ENCODE assay signal across 9 cellular contexts in the genomic region with DNA sequence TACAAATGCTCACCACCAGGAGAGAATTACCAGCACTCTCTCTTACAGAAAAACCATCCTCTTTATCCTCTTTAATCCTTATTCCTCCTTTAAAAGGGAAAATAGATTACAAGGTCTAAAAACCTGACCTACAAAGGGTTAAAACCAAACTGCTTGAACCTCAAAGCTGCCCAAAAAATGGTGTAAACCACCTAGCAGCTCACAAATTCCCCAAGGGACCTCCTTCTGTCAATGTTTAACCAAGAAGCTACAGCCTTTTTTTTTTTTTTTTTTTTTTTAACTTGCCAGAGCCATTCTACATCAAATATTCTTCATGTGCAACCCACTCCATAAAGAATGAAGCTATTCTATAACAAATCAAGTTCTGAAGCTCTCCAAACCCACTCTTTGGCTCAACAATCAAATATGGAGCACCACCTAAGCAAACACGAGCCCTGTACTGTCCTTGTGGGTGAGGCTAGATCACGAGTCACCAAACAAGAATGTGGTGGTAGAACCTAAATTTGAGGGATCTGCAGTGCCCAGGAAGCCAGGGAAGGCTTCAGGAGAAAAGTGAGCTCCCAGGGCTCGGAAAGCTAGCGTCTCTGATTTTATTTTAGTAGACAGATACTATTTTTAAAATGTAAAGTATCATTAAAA. TPM values are rescaled to one million over a fixed set of nuclear protein-coding genes. Genes with fewer than 3 reads are reported as not detected.
DNase-seq lines count a peak whose midpoint lies in the region; ATAC-seq, FAIRE-seq and TF ChIP-seq lines count a peak whose summit lies in the region.
"Had no signal": no experiment of that assay in that cellular context is flagged by ENCODE, and none has a peak within 500 bp of the region (broad histone marks: within the 10 kb centered on the region; RNA-seq: fewer than 3 reads in every experiment).

No MANE protein-coding gene starts in this region.

- peaks cover 13% of the 10 kb centered on the region for H3K36me3 Mint-ChIP-seq in stimulated activated memory B cell treated with anti-CD40 and anti-IgM and Interleukin-4, amounts not matched to agents 10 μg/mL and 1 μg/mL and 100 μg/mL, for 72 hours

- H3K27me3 ChIP-seq in HUES64 (ENCODE audit: insufficient read depth, low read length) (no peaks in the 10 kb centered on the region), endothelial cell of umbilical vein (ENCODE audit: control insufficient read depth in 2 of 2, insufficient read depth in 2 of 2, low read length in 2 of 2) (no peaks in the 10 kb centered on the region)
- H3K27me3 ChIP-seq: adrenal gland had no signal

- CTCF ChIA-PET in endothelial cell of umbilical vein (lab: Charles Lee) = interaction anchor here (1.1 to 1.3 kb wide), 2 partner anchors 10 to 14 kb away, joined by 4 to 6 read pairs; no protein-coding TSS in a partner anchor

- peak overlapping the region; percentile 36 for H3K4me3 ChIP-seq in HUES64 (ENCODE audit: low read length)
- no peak overlapping the region for H3K4me3 ChIP-seq in endothelial cell of umbilical vein (replicated peaks in 1 of 3; ENCODE audit: insufficient read depth in 1 of 3, low read depth in 1 of 3, low read length in 3 of 3)

- TF ChIP-seq POLR2A in endothelial cell of umbilical vein (IDR thresholded peaks at IDR 0.05; ENCODE audit: low read depth, low read length) = no peak

- peaks cover 3% of the 10 kb centered on the region; the same call in 1 of the 2 replicates for H3K36me3 ChIP-seq in HUES64 (ENCODE audit: insufficient read depth, low read length)
- H3K36me3 ChIP-seq in endothelial cell of umbilical vein (ENCODE audit: control insufficient read depth in 2 of 2, extremely low read depth in 1 of 2, insufficient read depth in 2 of 2, low read length in 2 of 2) = no peaks in the 10 kb centered on the region
- H3K36me3 ChIP-seq: adrenal gland had no signal

- TF ChIP-seq CTCF in endothelial cell of umbilical vein (IDR thresholded peaks at IDR 0.05; ENCODE audit: extremely low read depth in 1 of 2, insufficient read depth in 1 of 2, low read depth in 1 of 2, low read length in 2 of 2) = no peak

- no peaks in the 10 kb centered on the region for H4K20me1 ChIP-seq in endothelial cell of umbilical vein (replicated peaks; ENCODE audit: control insufficient read depth, extremely low read depth, insufficient read depth, low read length)

- peaks cover 39% of the 10 kb centered on the region for H3K79me2 ChIP-seq in endothelial cell of umbilical vein (ENCODE audit: control insufficient read depth, insufficient read depth, low read length)

- ATAC-seq in GM19438 (IDR thresholded peaks at IDR 0.05; ENCODE audit: low read depth, unreplicated experiment) (peak; percentile 67), GM21515 (IDR thresholded peaks at IDR 0.05; ENCODE audit: unreplicated experiment) (no peak)
- peak; percentile 79 for ATAC-seq in stimulated activated memory B cell treated with anti-CD40 and anti-IgM and Interleukin-4, amounts not matched to agents 10 μg/mL and 1 μg/mL and 100 μg/mL, for 72 hours

- no peaks in the 10 kb centered on the region for H3K27me3 Mint-ChIP-seq in stimulated activated memory B cell treated with anti-CD40 and anti-IgM and Interleukin-4, amounts not matched to agents 10 μg/mL and 1 μg/mL and 100 μg/mL, for 72 hours

- no peaks in the 10 kb centered on the region for H3K9me3 Mint-ChIP-seq in stimulated activated memory B cell treated with anti-CD40 and anti-IgM and Interleukin-4, amounts not matched to agents 10 μg/mL and 1 μg/mL and 100 μg/mL, for 72 hours

- H3K27ac ChIP-seq in HUES64 (ENCODE audit: low read depth, low read length) (peak overlapping the region; percentile 89), endothelial cell of umbilical vein (ENCODE audit: insufficient read depth, low read depth, low read length) (no peak overlapping the region)

- FAIRE-seq in endothelial cell of umbilical vein (lab: Jason Lieb, UNC) = no peak

- H2AFZ ChIP-seq in endothelial cell of umbilical vein (ENCODE audit: low read depth, low read length) = no peak overlapping the region

- H3K9ac ChIP-seq in HUES64 (ENCODE audit: low read depth, low read length) = peak overlapping the region; percentile 56
- no peak overlapping the region for H3K9ac ChIP-seq in endothelial cell of umbilical vein (replicated peaks; ENCODE audit: extremely low read depth, insufficient read depth, low read length)

- no TSS peak for BruUV-seq in endothelial cell of umbilical vein (replicated peaks; lab: Mats Ljungman, UMichigan)

- peak overlapping the region; percentile 83 for H3K4me3 Mint-ChIP-seq in stimulated activated memory B cell treated with anti-CD40 and anti-IgM and Interleukin-4, amounts not matched to agents 10 μg/mL and 1 μg/mL and 100 μg/mL, for 72 hours

- dilution Hi-C loops in endothelial cell of umbilical vein (cut with MboI; ENCODE audit: extremely low pct_ligation_motif_present, low sequenced_read_pairs) = no loop called here

- H3K4me2 ChIP-seq in endothelial cell of umbilical vein (ENCODE audit: insufficient read depth, low read length) = peak overlapping the region; percentile 8

- peaks cover 43% of the 10 kb centered on the region for H3K4me1 ChIP-seq in HUES64 (ENCODE audit: insufficient read depth, low read length)
- H3K4me1 ChIP-seq in endothelial cell of umbilical vein (ENCODE audit: control insufficient read depth, extremely low read depth, insufficient read depth, low read length) = peaks cover 24% of the 10 kb centered on the region

- DNase-seq in endothelial cell of umbilical vein (ENCODE audit: low read depth, low spot score) (no peak), NCI-H774 (lab: John Stamatoyannopoulos, UW) (no peak), head of caudate nucleus (no peak), NCI-H2107 treated with DMSO at 0.1 percent for 48 hours (lab: John Stamatoyannopoulos, UW; ENCODE audit: unreplicated experiment) (no peak)

- H3K9me3 ChIP-seq in HUES64 (ENCODE audit: insufficient read depth, low read depth, low read length) (peaks cover 3% of the 10 kb centered on the region), endothelial cell of umbilical vein (replicated peaks; ENCODE audit: control insufficient read depth, insufficient read depth, low read length) (peaks cover under 1% of the 10 kb centered on the region)
- H3K9me3 ChIP-seq: adrenal gland had no signal

- POLR2A ChIA-PET in endothelial cell of umbilical vein (lab: Charles Lee) = no interaction called here

- intact Hi-C loops in endothelial cell of umbilical vein (cut with micrococcal nuclease) = loop anchor here (5.0 kb wide), 2 partner anchors 99 to 429 kb away; a partner anchor contains a TSS
- intact Hi-C loops in head of caudate nucleus (cut with DNase I) = no loop called here

- H3K27ac Mint-ChIP-seq in stimulated activated memory B cell treated with anti-CD40 and anti-IgM and Interleukin-4, amounts not matched to agents 10 μg/mL and 1 μg/mL and 100 μg/mL, for 72 hours = peak overlapping the region; percentile 88

- H3K9me1 ChIP-seq in endothelial cell of umbilical vein (replicated peaks; ENCODE audit: control insufficient read depth, extremely low read depth, insufficient read depth, low read length) = no peaks in the 10 kb centered on the region

- WGBS in HUES64 = 57% methylated on average over 4 of the region's 4 CpGs

- peaks cover 64% of the 10 kb centered on the region for H3K4me1 Mint-ChIP-seq in stimulated activated memory B cell treated with anti-CD40 and anti-IgM and Interleukin-4, amounts not matched to agents 10 μg/mL and 1 μg/mL and 100 μg/mL, for 72 hours

TF ChIP-seq in endothelial cell of umbilical vein, 7 proteins besides CTCF, POLR2A, EP300 and RAD21:
- TF ChIP-seq FOS (IDR thresholded peaks at IDR 0.05; ENCODE audit: borderline replicate concordance, insufficient read depth, low read length) = peak; percentile 25
- no peak for TF ChIP-seq GATA2 (IDR thresholded peaks at IDR 0.05; ENCODE audit: insufficient read depth, insufficient read length, low read depth, low read length)

RNA-seq across cellular contexts. Expression of a gene that starts 20.1 kb away (rescaled TPM):
- polyA plus RNA-seq in HUES64 (2013, experiment 1 of 2) = 20.7 TPM
- 18.8 TPM for polyA plus RNA-seq in HUES64 (2013, experiment 2 of 2)
- 37.1 and 47.6 TPM in 2 replicates for total RNA-seq in endothelial cell of umbilical vein
- polyA plus RNA-seq in endothelial cell of umbilical vein = 9.4 and 10.8 TPM in 2 replicates
- polyA plus RNA-seq in endothelial cell of umbilical vein (2011; cell fraction: cytosol; rRNA removed) = 13.4 and 13.7 TPM in 2 replicates
- 21.8 and 26.4 TPM in 2 replicates for polyA plus RNA-seq in endothelial cell of umbilical vein (2011; cell fraction: nucleus; rRNA removed)
- polyA plus RNA-seq in endothelial cell of umbilical vein (2012) = 17.3 and 26.7 TPM in 2 replicates
- 24.2 and 28.3 TPM in 2 replicates for polyA minus RNA-seq in endothelial cell of umbilical vein
- polyA minus RNA-seq in endothelial cell of umbilical vein (2011; cell fraction: cytosol; rRNA and poly(A)+ RNA removed) = 24.9 TPM
- polyA minus RNA-seq in endothelial cell of umbilical vein (2011; cell fraction: nucleus; rRNA and poly(A)+ RNA removed) = 48.7 and 49.5 TPM in 2 replicates

RNA-seq across cellular contexts. Expression of a gene that starts 20.6 kb away (rescaled TPM):
- 2.0 TPM for polyA plus RNA-seq in HUES64 (2013, experiment 1 of 2)
- polyA plus RNA-seq in HUES64 (2013, experiment 2 of 2) = 2.2 TPM
- 0.73 and 1.0 TPM in 2 replicates for total RNA-seq in endothelial cell of umbilical vein
- polyA plus RNA-seq in endothelial cell of umbilical vein = 0.19 and 0.29 TPM in 2 replicates
- polyA plus RNA-seq in endothelial cell of umbilical vein (2011; cell fraction: cytosol; rRNA removed) = 0.28 and 0.32 TPM in 2 replicates
- polyA plus RNA-seq in endothelial cell of umbilical vein (2011; cell fraction: nucleus; rRNA removed) = 0.50 and 1.4 TPM in 2 replicates
- 0.27 and 0.58 TPM in 2 replicates for polyA plus RNA-seq in endothelial cell of umbilical vein (2012)
- polyA minus RNA-seq in endothelial cell of umbilical vein = 0.07 and 0.32 TPM in 2 replicates
- 3.4 TPM for polyA minus RNA-seq in endothelial cell of umbilical vein (2011; cell fraction: cytosol; rRNA and poly(A)+ RNA removed)
- 0.38 and 0.72 TPM in 2 replicates for polyA minus RNA-seq in endothelial cell of umbilical vein (2011; cell fraction: nucleus; rRNA and poly(A)+ RNA removed)
